13 cellular contexts compared by ENCODE assay signal in the genomic region with DNA sequence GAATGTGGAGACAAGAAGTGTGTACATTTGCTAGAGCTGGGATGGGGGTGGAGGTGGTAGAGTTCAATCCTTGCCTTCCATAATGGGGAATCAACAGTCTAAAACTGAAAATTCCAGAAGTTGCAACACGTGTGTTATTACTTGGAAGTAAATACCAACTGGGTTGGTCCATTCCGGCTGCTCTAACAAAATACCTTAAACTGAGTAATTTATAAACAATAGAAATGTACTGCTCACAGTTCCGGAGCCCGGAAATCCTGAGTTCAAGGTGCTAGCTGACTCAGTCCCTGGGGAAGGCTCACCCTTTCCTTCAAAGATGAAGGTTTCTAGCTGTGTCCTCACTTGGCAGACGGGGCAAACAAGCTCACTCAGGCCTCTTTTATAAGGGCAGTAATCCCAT. TPM values are rescaled to one million over a fixed set of nuclear protein-coding genes. Genes with fewer than 3 reads are reported as not detected.
DNase-seq lines count a peak whose midpoint lies in the region; ATAC-seq and TF ChIP-seq lines count a peak whose summit lies in the region.
"Had no signal": no experiment of that assay in that cellular context is flagged by ENCODE, and none has a peak within 500 bp of the region (broad histone marks: within the 10 kb centered on the region; RNA-seq: fewer than 3 reads in every experiment).

No MANE protein-coding gene starts in this region.

- peaks cover 6% of the 10 kb centered on the region for H3K9me3 Mint-ChIP-seq in WTC11

- no peak overlapping the region for H3K9ac ChIP-seq in liver (ENCODE audit: low read depth in 1 of 2, low read length in 2 of 2)

- DNase-seq in AG04449 (ENCODE audit: low read depth, low spot score) = peak; percentile 56
- peak; percentile 95 for DNase-seq in LHCN-M2 (ENCODE audit: low read depth)
- DNase-seq in choroid plexus epithelial cell (ENCODE audit: low read depth) = peak; percentile 96
- DNase-seq in WTC11 (ENCODE audit: low spot score) = no peak
- no peak for DNase-seq in NCI-H524 (lab: John Stamatoyannopoulos, UW)
- DNase-seq: activated CD4-positive, alpha-beta T cell treated with anti-CD3 and anti-CD28 coated beads, Interleukin-2, amount 50 U/mL, for 4 hours; C1 segment of cervical spinal cord; stimulated activated CD8-positive, alpha-beta memory T cell treated with anti-CD3 and anti-CD28 coated beads, Interleukin-4, amount 100 ng/mL, for 48 hours had no signal

- no peaks in the 10 kb centered on the region for H3K36me3 ChIP-seq in liver (ENCODE audit: control insufficient read depth in 4 of 4, insufficient read depth in 3 of 4, low read depth in 1 of 4, low read length in 3 of 4)

- WGBS in liver = 88% methylated on average over 5 of the region's 5 CpGs

- H3K4me1 ChIP-seq in liver (ENCODE audit: control insufficient read depth in 4 of 4, insufficient read depth in 4 of 4, low read length in 3 of 4) = peaks cover 0 to 3% (median 0%) of the 10 kb centered on the region in 4 donors

- H3K4me3 Mint-ChIP-seq in WTC11 = no peak overlapping the region
- H3K4me3 Mint-ChIP-seq: activated naive CD8-positive, alpha-beta T cell had no signal

- CTCF ChIA-PET in AG04449 (lab: Yijun Ruan, JAX) = interaction anchor here (0.6 to 6.0 kb wide), 3 partner anchors 10 to 201 kb away, joined by 3 to 39 read pairs (median 3); a partner anchor contains a TSS
- CTCF ChIA-PET in WTC11 (lab: Charles Lee) = interaction anchor here (0.8 kb wide), 1 partner anchor 28 kb away, joined by 3 read pairs; no protein-coding TSS in a partner anchor

- H3K9me3 ChIP-seq in liver (ENCODE audit: control insufficient read depth in 4 of 4, low read length in 3 of 4) = no peaks in the 10 kb centered on the region

- H3K4me3 ChIP-seq in AG04449 (ENCODE audit: low read depth, low read length) (no peak overlapping the region), choroid plexus epithelial cell (ENCODE audit: low read depth, low read length) (no peak overlapping the region), liver (ENCODE audit: low read depth in 1 of 3, low read length in 3 of 3) (no peak overlapping the region)
- H3K4me3 ChIP-seq: SK-N-MC had no signal

- no peaks in the 10 kb centered on the region; the same call in 1 of the 2 replicates for H3K27me3 Mint-ChIP-seq in WTC11 (ENCODE audit: low read depth)

- TF ChIP-seq RAD21 in liver (IDR thresholded peaks at IDR 0.05) = no peak

- H3K36me3 Mint-ChIP-seq in WTC11 = no peaks in the 10 kb centered on the region
- H3K36me3 Mint-ChIP-seq: activated naive CD8-positive, alpha-beta T cell had no signal

- ATAC-seq in GM18909 (IDR thresholded peaks at IDR 0.05; ENCODE audit: poor library complexity, unreplicated experiment) (no peak), WTC11 (no peak), GM18907 (IDR thresholded peaks at IDR 0.05; ENCODE audit: unreplicated experiment) (no peak)

- H3K4me1 Mint-ChIP-seq in WTC11 = no peaks in the 10 kb centered on the region

- H3K27ac Mint-ChIP-seq in WTC11 = no peak overlapping the region
- H3K27ac Mint-ChIP-seq: activated naive CD8-positive, alpha-beta T cell had no signal

- TF ChIP-seq CTCF in AG04449 (IDR thresholded peaks at IDR 0.05; ENCODE audit: insufficient read depth, low read length, missing control alignments) = no peak
- no peak for TF ChIP-seq CTCF in choroid plexus epithelial cell (conservative IDR thresholded peaks at IDR 0.05; ENCODE audit: low read depth, low read length)
- no peak for TF ChIP-seq CTCF in liver (IDR thresholded peaks at IDR 0.05; ENCODE audit: low read depth, low read length, missing input control)
- TF ChIP-seq CTCF in WTC11 (IDR thresholded peaks at IDR 0.05) = no peak

- no peak overlapping the region for H3K27ac ChIP-seq in liver (ENCODE audit: low read depth in 1 of 2, low read length in 2 of 2)

- POLR2A ChIA-PET in AG04449 (lab: Yijun Ruan, JAX) (interaction anchor here (1.1 to 2.4 kb wide), 3 partner anchors 31 to 235 kb away, joined by 3 to 11 read pairs (median 5); a partner anchor contains a TSS), WTC11 (lab: Charles Lee) (interaction anchor here (0.5 kb wide), 1 partner anchor 763 kb away, joined by 3 read pairs; no protein-coding TSS in a partner anchor)

- no peaks in the 10 kb centered on the region for H3K27me3 ChIP-seq in liver (ENCODE audit: control insufficient read depth in 4 of 4, insufficient read depth in 4 of 4, low read length in 3 of 4)

TF ChIP-seq in liver, 16 proteins besides CTCF, POLR2A, EP300 and RAD21:
- TF ChIP-seq FOXA1 (IDR thresholded peaks at IDR 0.05) (no peak), NR2F2 (IDR thresholded peaks at IDR 0.05) (peak; percentile 60)

TF ChIP-seq in WTC11, 78 proteins besides CTCF, POLR2A, EP300 and RAD21 (continues in another document):
- TF ChIP-seq IRF2 (CRISPR knock-in tag; IDR thresholded peaks at IDR 0.05; ENCODE audit: borderline replicate concordance, low read depth) (no peak), NFE2L1 (CRISPR knock-in tag; IDR thresholded peaks at IDR 0.05) (no peak), JUN (CRISPR knock-in tag; IDR thresholded peaks at IDR 0.05) (no peak), NFYB (CRISPR knock-in tag; conservative IDR thresholded peaks at IDR 0.05; ENCODE audit: low read depth) (no peak), ESRRA (CRISPR knock-in tag; IDR thresholded peaks at IDR 0.05; ENCODE audit: borderline replicate concordance) (no peak), ZNF396 (CRISPR knock-in tag; IDR thresholded peaks at IDR 0.05; ENCODE audit: borderline replicate concordance) (no peak), ETV6 (CRISPR knock-in tag; IDR thresholded peaks at IDR 0.05) (no peak), RELA (CRISPR knock-in tag; IDR thresholded peaks at IDR 0.05; ENCODE audit: borderline replicate concordance) (no peak)
- TF ChIP-seq, protein P1, sequence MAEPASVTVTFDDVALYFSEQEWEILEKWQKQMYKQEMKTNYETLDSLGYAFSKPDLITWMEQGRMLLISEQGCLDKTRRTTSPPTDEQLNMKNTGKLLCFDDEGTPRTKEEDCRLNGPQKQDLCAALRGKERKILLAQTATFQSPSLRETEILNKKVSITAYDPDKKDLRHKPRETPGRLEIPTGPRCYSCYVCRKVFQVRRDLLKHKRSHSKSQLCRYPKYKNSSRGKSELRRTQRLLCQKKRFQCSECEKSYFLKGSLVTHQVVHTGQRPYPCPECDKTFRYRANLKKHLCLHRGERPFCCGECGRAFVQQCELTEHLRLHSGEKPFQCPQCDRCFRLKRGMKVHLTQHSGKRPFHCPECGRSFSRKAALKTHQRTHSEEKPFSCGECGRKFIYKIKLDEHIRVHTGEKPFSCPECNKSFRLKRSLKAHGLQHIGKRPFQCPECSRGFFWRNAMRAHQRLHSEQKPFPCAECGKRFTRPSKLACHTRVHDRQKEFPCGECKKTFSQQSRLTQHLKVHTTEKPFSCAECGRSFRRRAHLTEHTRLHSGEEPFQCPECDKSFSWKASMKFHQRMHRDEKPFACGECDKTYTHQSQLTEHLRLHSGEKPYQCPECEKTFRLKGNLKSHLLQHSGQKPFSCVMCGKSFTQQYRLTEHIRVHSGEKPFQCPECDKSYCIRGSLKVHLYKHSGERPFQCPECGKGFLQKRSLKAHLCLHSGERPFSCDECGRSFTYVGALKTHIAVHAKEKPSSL (CRISPR knock-in tag; conservative IDR thresholded peaks at IDR 0.05) = no peak
- TF ChIP-seq, protein P2, sequence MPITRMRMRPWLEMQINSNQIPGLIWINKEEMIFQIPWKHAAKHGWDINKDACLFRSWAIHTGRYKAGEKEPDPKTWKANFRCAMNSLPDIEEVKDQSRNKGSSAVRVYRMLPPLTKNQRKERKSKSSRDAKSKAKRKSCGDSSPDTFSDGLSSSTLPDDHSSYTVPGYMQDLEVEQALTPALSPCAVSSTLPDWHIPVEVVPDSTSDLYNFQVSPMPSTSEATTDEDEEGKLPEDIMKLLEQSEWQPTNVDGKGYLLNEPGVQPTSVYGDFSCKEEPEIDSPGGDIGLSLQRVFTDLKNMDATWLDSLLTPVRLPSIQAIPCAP (CRISPR knock-in tag; IDR thresholded peaks at IDR 0.05) = no peak
- TF ChIP-seq, protein P3, sequence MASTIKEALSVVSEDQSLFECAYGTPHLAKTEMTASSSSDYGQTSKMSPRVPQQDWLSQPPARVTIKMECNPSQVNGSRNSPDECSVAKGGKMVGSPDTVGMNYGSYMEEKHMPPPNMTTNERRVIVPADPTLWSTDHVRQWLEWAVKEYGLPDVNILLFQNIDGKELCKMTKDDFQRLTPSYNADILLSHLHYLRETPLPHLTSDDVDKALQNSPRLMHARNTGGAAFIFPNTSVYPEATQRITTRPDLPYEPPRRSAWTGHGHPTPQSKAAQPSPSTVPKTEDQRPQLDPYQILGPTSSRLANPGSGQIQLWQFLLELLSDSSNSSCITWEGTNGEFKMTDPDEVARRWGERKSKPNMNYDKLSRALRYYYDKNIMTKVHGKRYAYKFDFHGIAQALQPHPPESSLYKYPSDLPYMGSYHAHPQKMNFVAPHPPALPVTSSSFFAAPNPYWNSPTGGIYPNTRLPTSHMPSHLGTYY (CRISPR knock-in tag; IDR thresholded peaks at IDR 0.05) = no peak

RNA-seq across cellular contexts. Expression of a gene that starts 59.0 kb away (rescaled TPM):
- total RNA-seq in LHCN-M2 (2014; rRNA removed) (71.6 and 73.6 TPM in 2 replicates), liver (10 to 100 TPM in 1 of 2 donors, 1 to 10 TPM in 1; 7.7 to 16.6 TPM), WTC11 (2021) (2.1 to 4.3 TPM (median 2.8 TPM) in 3 replicates)
- polyA plus RNA-seq in LHCN-M2 (2012) = 24.6 TPM
- polyA plus RNA-seq in liver = 1 to 10 TPM; 3.4 to 4.9 TPM

Comparison
In these comparisons a context has a peak if more than half of its experiments do, and no peak if none do; other contexts are left out.
1. DNase-seq: peak in AG04449 (single experiment), LHCN-M2 (single experiment) and choroid plexus epithelial cell (single experiment); none in WTC11 (single experiment) and NCI-H524 (0 of 2).